32 cellular contexts compared by ENCODE assay signal in genomic region chr17:22469101-22469880, GRCh38.
"Had no signal": no experiment of that assay in that cellular context is flagged by ENCODE, and none has a peak within 500 bp of the region (broad histone marks: within the 10 kb centered on the region; RNA-seq: fewer than 3 reads in every experiment).

No MANE protein-coding gene starts in this region.

- ATAC-seq: activated CD8-positive, alpha-beta T cell treated with anti-CD3 and anti-CD28 coated beads for 36 hours; activated naive CD8-positive, alpha-beta T cell treated with anti-CD3 and anti-CD28 coated beads, Interleukin-2, amount 50 U/mL, for 24 hours had no signal

- H3K4me3 Mint-ChIP-seq: activated B cell treated with CpG ODN at 0.5 μM for 24 hours; activated CD4-positive, alpha-beta memory T cell treated with anti-CD3 and anti-CD28 coated beads for 36 hours; activated CD4-positive, alpha-beta T cell treated with anti-CD3 and anti-CD28 coated beads, Interleukin-2, amount 10 ng/mL, durations not matched to agents 24 days and 14 days; activated CD8-positive, alpha-beta T cell treated with anti-CD3 and anti-CD28 coated beads for 36 hours; activated naive CD4-positive, alpha-beta T cell treated with anti-CD3 and anti-CD28 coated beads, Interleukin-2, amount 10 ng/mL, durations not matched to agents 7 days and 5 days; activated naive CD4-positive, alpha-beta T cell treated with anti-CD3 and anti-CD28 coated beads, Interleukin-2, amount 50 U/mL, for 24 hours; activated naive CD8-positive, alpha-beta T cell; activated naive CD8-positive, alpha-beta T cell treated with anti-CD3 and anti-CD28 coated beads, Interleukin-2, amount 10 ng/mL, durations not matched to agents 7 days and 5 days; activated naive CD8-positive, alpha-beta T cell treated with anti-CD3 and anti-CD28 coated beads, Interleukin-2, amount 50 U/mL, for 24 hours; activated T-cell treated with anti-CD3 and anti-CD28 coated beads, Interleukin-2, amount 50 U/mL, for 24 hours; brain; T-helper 1 cell treated with Interleukin-12 subunit alpha and Interleukin-12 subunit beta and Interleukin-4 antibody, amounts not matched to agents 30 μg/mL and 1 μg/mL, for 36 hours; T-helper 2 cell treated with Interferon-gamma antibody and Interleukin-4, amounts not matched to agents 5 μg/mL and 100 μg/mL, for 36 hours had no signal

- H3K27me3 ChIP-seq: ascending aorta had no signal

- H3K4me1 Mint-ChIP-seq: activated B cell treated with CpG ODN at 0.5 μM for 24 hours; activated CD4-positive, alpha-beta T cell treated with anti-CD3 and anti-CD28 coated beads, Interleukin-2, amount 10 ng/mL, durations not matched to agents 24 days and 14 days; activated naive CD4-positive, alpha-beta T cell treated with anti-CD3 and anti-CD28 coated beads, Interleukin-2, amount 10 ng/mL, durations not matched to agents 7 days and 5 days; activated naive CD4-positive, alpha-beta T cell treated with anti-CD3 and anti-CD28 coated beads, Interleukin-2, amount 50 U/mL, for 24 hours; activated naive CD8-positive, alpha-beta T cell treated with anti-CD3 and anti-CD28 coated beads, Interleukin-2, amount 10 ng/mL, durations not matched to agents 7 days and 5 days; activated naive CD8-positive, alpha-beta T cell treated with anti-CD3 and anti-CD28 coated beads, Interleukin-2, amount 50 U/mL, for 24 hours; brain had no signal

- H3K36me3 Mint-ChIP-seq: activated CD4-positive, alpha-beta memory T cell treated with anti-CD3 and anti-CD28 coated beads for 36 hours; activated naive CD4-positive, alpha-beta T cell treated with anti-CD3 and anti-CD28 coated beads, Interleukin-2, amount 10 ng/mL, durations not matched to agents 7 days and 5 days; activated naive CD4-positive, alpha-beta T cell treated with anti-CD3 and anti-CD28 coated beads, Interleukin-2, amount 50 U/mL, for 24 hours; activated naive CD8-positive, alpha-beta T cell; activated naive CD8-positive, alpha-beta T cell treated with anti-CD3 and anti-CD28 coated beads, Interleukin-2, amount 10 ng/mL, durations not matched to agents 7 days and 5 days; brain had no signal

- H3K9me3 ChIP-seq: ascending aorta had no signal

- H3K27ac Mint-ChIP-seq: activated B cell treated with CpG ODN at 0.5 μM for 24 hours; activated CD4-positive, alpha-beta memory T cell treated with anti-CD3 and anti-CD28 coated beads for 36 hours; activated CD4-positive, alpha-beta T cell treated with anti-CD3 and anti-CD28 coated beads, Interleukin-2, amount 10 ng/mL, durations not matched to agents 24 days and 14 days; activated CD8-positive, alpha-beta T cell treated with anti-CD3 and anti-CD28 coated beads for 36 hours; activated naive CD4-positive, alpha-beta T cell treated with anti-CD3 and anti-CD28 coated beads, Interleukin-2, amount 10 ng/mL, durations not matched to agents 7 days and 5 days; activated naive CD4-positive, alpha-beta T cell treated with anti-CD3 and anti-CD28 coated beads, Interleukin-2, amount 50 U/mL, for 24 hours; activated naive CD8-positive, alpha-beta T cell; activated naive CD8-positive, alpha-beta T cell treated with anti-CD3 and anti-CD28 coated beads, Interleukin-2, amount 10 ng/mL, durations not matched to agents 7 days and 5 days; activated naive CD8-positive, alpha-beta T cell treated with anti-CD3 and anti-CD28 coated beads, Interleukin-2, amount 50 U/mL, for 24 hours; activated T-cell treated with anti-CD3 and anti-CD28 coated beads, Interleukin-2, amount 50 U/mL, for 24 hours; activated T-helper 2 cell treated with anti-CD3 and anti-CD28 coated beads, Interferon-gamma antibody, Interleukin-2, Interleukin-4, amounts not matched to agents 10 μg/mL and 5 μg/mL and 100 μg/mL, durations not matched to agents 14 hours and 24 hours and 36 hours; brain; T-helper 1 cell treated with Interleukin-12 subunit alpha and Interleukin-12 subunit beta and Interleukin-4 antibody, amounts not matched to agents 30 μg/mL and 1 μg/mL, for 36 hours; T-helper 2 cell treated with Interferon-gamma antibody and Interleukin-4, amounts not matched to agents 5 μg/mL and 100 μg/mL, for 36 hours had no signal

- DNase-seq: activated B cell treated with CpG ODN at 0.5 μM for 24 hours; activated CD4-positive, alpha-beta memory T cell treated with anti-CD3 and anti-CD28 coated beads for 36 hours; activated CD4-positive, alpha-beta T cell treated with anti-CD3 and anti-CD28 coated beads for 4 hours; activated CD4-positive, alpha-beta T cell treated with anti-CD3 and anti-CD28 coated beads, Interleukin-2, amount 10 ng/mL, durations not matched to agents 24 days and 14 days; activated CD4-positive, alpha-beta T cell treated with anti-CD3 and anti-CD28 coated beads, Interleukin-2, amount 50 U/mL, for 1 hour; activated CD4-positive, alpha-beta T cell treated with anti-CD3 and anti-CD28 coated beads, Interleukin-2, amount 50 U/mL, for 4 hours; activated CD4-positive, CD25-positive, alpha-beta regulatory T cell treated with anti-CD3 and anti-CD28 coated beads, Interleukin-2, amount 50 U/mL, for 72 hours; activated CD8-positive, alpha-beta memory T cell treated with anti-CD3 and anti-CD28 coated beads, Interleukin-2, amount 50 U/mL, for 4 hours; activated CD8-positive, alpha-beta T cell treated with anti-CD3 and anti-CD28 coated beads for 36 hours; activated effector memory CD4-positive, alpha-beta T cell treated with Interleukin-2 at 50 U/mL for 16 hours; activated gamma-delta T cell; activated naive CD4-positive, alpha-beta T cell treated with anti-CD3 and anti-CD28 coated beads, Interleukin-2, amount 10 ng/mL, durations not matched to agents 7 days and 5 days; activated naive CD4-positive, alpha-beta T cell treated with Interleukin-2 at 50 U/mL for 16 hours; activated naive CD8-positive, alpha-beta T cell treated with anti-CD3 and anti-CD28 coated beads, Interleukin-2, amount 10 ng/mL, durations not matched to agents 7 days and 5 days; activated naive CD8-positive, alpha-beta T cell treated with anti-CD3 and anti-CD28 coated beads, Interleukin-2, amount 50 U/mL, for 24 hours; activated T-cell treated with anti-CD3 and anti-CD28 coated beads for 4 hours; activated T-cell treated with anti-CD3 and anti-CD28 coated beads, Interleukin-2, amount 50 U/mL, for 24 hours; activated T-cell treated with anti-CD3 and anti-CD28 coated beads, Interleukin-2, amount 50 U/mL, for 48 hours; amygdala; anterior cingulate cortex; central memory CD4-positive, alpha-beta T cell; T-helper 1 cell; T-helper 2 cell; T-helper 9 cell had no signal

- H3K27ac ChIP-seq: ascending aorta, VCaP had no signal

- H3K4me3 ChIP-seq: ascending aorta had no signal

- H3K36me3 ChIP-seq: ascending aorta had no signal

- H3K27me3 Mint-ChIP-seq: activated B cell treated with CpG ODN at 0.5 μM for 24 hours; activated CD4-positive, alpha-beta memory T cell treated with anti-CD3 and anti-CD28 coated beads for 36 hours; activated CD4-positive, alpha-beta T cell treated with anti-CD3 and anti-CD28 coated beads, Interleukin-2, amount 10 ng/mL, durations not matched to agents 24 days and 14 days; activated CD8-positive, alpha-beta T cell treated with anti-CD3 and anti-CD28 coated beads for 36 hours; activated naive CD4-positive, alpha-beta T cell treated with anti-CD3 and anti-CD28 coated beads, Interleukin-2, amount 10 ng/mL, durations not matched to agents 7 days and 5 days; activated naive CD4-positive, alpha-beta T cell treated with anti-CD3 and anti-CD28 coated beads, Interleukin-2, amount 50 U/mL, for 24 hours; activated naive CD8-positive, alpha-beta T cell; activated naive CD8-positive, alpha-beta T cell treated with anti-CD3 and anti-CD28 coated beads, Interleukin-2, amount 10 ng/mL, durations not matched to agents 7 days and 5 days; activated naive CD8-positive, alpha-beta T cell treated with anti-CD3 and anti-CD28 coated beads, Interleukin-2, amount 50 U/mL, for 24 hours; activated T-cell treated with anti-CD3 and anti-CD28 coated beads, Interleukin-2, amount 50 U/mL, for 24 hours; brain had no signal

- H3K4me1 ChIP-seq: ascending aorta had no signal
